8 cellular contexts compared by ENCODE assay signal in the genomic region with DNA sequence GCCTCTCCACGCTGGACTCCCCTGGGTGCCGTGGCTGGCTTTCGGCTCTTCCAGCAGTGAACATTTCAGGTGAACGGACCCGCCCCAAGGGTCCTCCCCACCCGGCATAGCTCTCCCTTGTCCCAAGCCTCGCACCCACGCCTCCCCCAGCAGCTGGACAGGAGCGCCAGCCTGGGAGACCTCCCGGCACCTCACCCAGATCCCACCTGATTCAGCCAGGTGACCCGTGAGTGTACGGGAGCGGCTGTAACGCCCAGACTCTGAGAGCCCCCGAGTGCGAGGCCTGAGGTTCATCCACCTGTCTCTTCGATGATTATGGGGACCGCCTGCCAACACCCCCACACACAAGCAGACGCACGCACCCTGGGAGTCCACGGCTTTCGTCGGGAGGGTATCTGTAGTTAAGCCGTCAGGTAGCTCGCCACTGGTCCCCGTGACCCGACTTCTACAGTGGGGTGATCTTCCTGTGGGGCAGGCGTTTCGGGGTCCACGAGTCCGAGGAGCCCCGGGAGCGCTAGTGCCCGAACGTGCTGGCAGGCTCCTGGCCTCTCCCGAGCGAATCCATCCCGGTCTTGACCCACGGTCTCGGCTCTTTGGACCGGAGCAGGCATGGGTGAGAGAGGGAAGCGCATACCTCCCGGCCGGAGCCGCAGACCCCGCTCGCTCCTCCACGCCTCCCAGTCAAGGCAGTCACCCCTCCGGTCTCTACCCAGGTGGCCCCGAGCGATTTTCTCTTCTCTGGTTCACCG. TPM values are rescaled to one million over a fixed set of nuclear protein-coding genes. Genes with fewer than 3 reads are reported as not detected.
DNase-seq lines count a peak whose midpoint lies in the region; ATAC-seq and TF ChIP-seq lines count a peak whose summit lies in the region.

No MANE protein-coding gene starts in this region.

- intact Hi-C loops in right lobe of liver (cut with DNase I) = no loop called here

- ATAC-seq in activated naive CD8-positive, alpha-beta T cell treated with anti-CD3 and anti-CD28 coated beads, Interleukin-2, amount 50 U/mL, for 24 hours = no peak
- ATAC-seq in right lobe of liver = no peak
- ATAC-seq in HG03571 (IDR thresholded peaks at IDR 0.05; ENCODE audit: unreplicated experiment) = no peak
- ATAC-seq in HG02678 (IDR thresholded peaks at IDR 0.05; ENCODE audit: unreplicated experiment) = no peak

- peaks cover 57% of the 10 kb centered on the region for H3K4me1 Mint-ChIP-seq in activated naive CD8-positive, alpha-beta T cell treated with anti-CD3 and anti-CD28 coated beads, Interleukin-2, amount 50 U/mL, for 24 hours

- no peaks in the 10 kb centered on the region for H3K36me3 ChIP-seq in right lobe of liver

- H3K27me3 ChIP-seq in right lobe of liver = no peaks in the 10 kb centered on the region

- no peak for TF ChIP-seq POLR2A in right lobe of liver (IDR thresholded peaks at IDR 0.05)

- 0% methylated on average over 20 of the region's 52 CpGs for WGBS in right lobe of liver (ENCODE audit: insufficient coverage, low coverage, low lambda C conversion rate, missing lambda C conversion rate)

- peaks cover 0 to 32% (median 0%) of the 10 kb centered on the region in 4 donors for H3K4me1 ChIP-seq in right lobe of liver

- H3K27ac ChIP-seq in 22Rv1 = peak overlapping the region; percentile 97
- H3K27ac ChIP-seq in right lobe of liver = peak overlapping the region in 1 of 3 donors; percentile 29

- H3K9me3 ChIP-seq in right lobe of liver = no peaks in the 10 kb centered on the region

- H3K4me3 Mint-ChIP-seq in activated naive CD8-positive, alpha-beta T cell treated with anti-CD3 and anti-CD28 coated beads, Interleukin-2, amount 50 U/mL, for 24 hours = peak overlapping the region; percentile 92

- H3K27me3 Mint-ChIP-seq in activated naive CD8-positive, alpha-beta T cell treated with anti-CD3 and anti-CD28 coated beads, Interleukin-2, amount 50 U/mL, for 24 hours = peaks cover 11% of the 10 kb centered on the region

- DNase-seq in Jurkat, Clone E6-1 (ENCODE audit: low read depth, low spot score) = no peak
- peak; percentile 48 for DNase-seq in activated naive CD8-positive, alpha-beta T cell treated with anti-CD3 and anti-CD28 coated beads, Interleukin-2, amount 50 U/mL, for 24 hours
- DNase-seq in right lobe of liver (peak in 1 of 3 donors; percentile 39), superior temporal gyrus (ENCODE audit: extremely low spot score) (peak; percentile 17), NCI-H1694 treated with DMSO at 0.1 percent for 48 hours (lab: John Stamatoyannopoulos, UW) (no peak)

- peak overlapping the region; percentile 66 for H3K4me3 ChIP-seq in Jurkat, Clone E6-1 (ENCODE audit: low read length)
- H3K4me3 ChIP-seq in right lobe of liver = peak overlapping the region; percentile 71 to 88 (median 71)

- H3K36me3 Mint-ChIP-seq in activated naive CD8-positive, alpha-beta T cell treated with anti-CD3 and anti-CD28 coated beads, Interleukin-2, amount 50 U/mL, for 24 hours (ENCODE audit: low read depth) = peaks cover 13% of the 10 kb centered on the region

- TF ChIP-seq CTCF in 22Rv1 (IDR thresholded peaks at IDR 0.05) (no peak), right lobe of liver (IDR thresholded peaks at IDR 0.05) (no peak)

- H3K9me3 Mint-ChIP-seq in activated naive CD8-positive, alpha-beta T cell treated with anti-CD3 and anti-CD28 coated beads, Interleukin-2, amount 50 U/mL, for 24 hours = no peaks in the 10 kb centered on the region

- H3K27ac Mint-ChIP-seq in activated naive CD8-positive, alpha-beta T cell treated with anti-CD3 and anti-CD28 coated beads, Interleukin-2, amount 50 U/mL, for 24 hours = peak overlapping the region; percentile 99

RNA-seq across cellular contexts. Expression of gene TRIM7, which starts 14.9 kb away (rescaled TPM):
- not detected for polyA plus RNA-seq in Jurkat, Clone E6-1 (2012; ENCODE audit: insufficient read depth, insufficient read length)
- total RNA-seq in right lobe of liver = 1 to 10 TPM in 1 of 6 experiments, under 1 TPM in 4, not detected in 1; 0.07 to 1.4 (median 0.26) TPM

RNA-seq across cellular contexts. Expression of gene TRIM41, which starts 32.9 kb away (rescaled TPM):
- polyA plus RNA-seq in Jurkat, Clone E6-1 (2012; ENCODE audit: insufficient read depth, insufficient read length) = 44.7 TPM
- 10 to 100 TPM in 4 of 6 experiments, 1 to 10 TPM in 2; 7.3 to 20.6 (median 15.9) TPM for total RNA-seq in right lobe of liver

RNA-seq across cellular contexts. Expression of gene OR2V2, which starts 42.8 kb away (rescaled TPM):
- not detected for polyA plus RNA-seq in Jurkat, Clone E6-1 (2012; ENCODE audit: insufficient read depth, insufficient read length)
- total RNA-seq in right lobe of liver = not detected

RNA-seq across cellular contexts. Expression of gene RACK1, which starts 53.6 kb away (rescaled TPM):
- 3,610 TPM for polyA plus RNA-seq in Jurkat, Clone E6-1 (2012; ENCODE audit: insufficient read depth, insufficient read length)
- 1,000 to 10,000 TPM in 2 of 6 experiments, 100 to 1,000 TPM in 4; 470 to 1,156 (median 552) TPM for total RNA-seq in right lobe of liver

RNA-seq across cellular contexts. Expression of gene OR2V1, which starts 59.2 kb away (rescaled TPM):
- not detected for polyA plus RNA-seq in Jurkat, Clone E6-1 (2012; ENCODE audit: insufficient read depth, insufficient read length)
- total RNA-seq in right lobe of liver = not detected

Comparison
In these comparisons a context has a peak if more than half of its experiments do, and no peak if none do; other contexts are left out.
1. DNase-seq: peak in activated naive CD8-positive, alpha-beta T cell treated with anti-CD3 and anti-CD28 coated beads, Interleukin-2, amount 50 U/mL, for 24 hours (single experiment) and superior temporal gyrus (single experiment); none in Jurkat, Clone E6-1 (single experiment) and NCI-H1694 treated with DMSO at 0.1 percent for 48 hours (single experiment).